In genomic region chr20:21820045-21820444, GRCh38 we compare ENCODE assay signal across 27 cellular contexts.
"Had no signal": no experiment of that assay in that cellular context is flagged by ENCODE, and none has a peak within 500 bp of the region (broad histone marks: within the 10 kb centered on the region; RNA-seq: fewer than 3 reads in every experiment).

No MANE protein-coding gene starts in this region.

- FAIRE-seq: kidney had no signal

- H3K4me2 ChIP-seq: neural progenitor cell had no signal

- H3K27ac ChIP-seq: left ventricle myocardium inferior, neural progenitor cell, neutrophil, right atrium auricular region, skin epidermis, stomach, testis, thyroid gland, transverse colon, upper lobe of left lung, vagina had no signal

- H3K36me3 ChIP-seq: left ventricle myocardium inferior, neural progenitor cell, neutrophil, right atrium auricular region, stomach, thyroid gland, transverse colon, upper lobe of left lung, vagina had no signal

- H3K27me3 ChIP-seq: neural progenitor cell, neutrophil, right atrium auricular region, stomach, testis, thyroid gland, transverse colon, upper lobe of left lung, vagina had no signal

- H3K4me1 ChIP-seq: left ventricle myocardium inferior, right atrium auricular region, stomach, testis, thyroid gland, transverse colon, upper lobe of left lung, vagina had no signal

- H3K4me3 ChIP-seq: left ventricle myocardium inferior, lung, neural progenitor cell, right atrium auricular region, skin epidermis, stomach, testis, thyroid gland, transverse colon, upper lobe of left lung, vagina had no signal

- DNase-seq: hypothalamus; immature natural killer cell; kidney; left ventricle myocardium inferior; mesendoderm; naive B cell; natural killer cell; nephron progenitor cell; occipital lobe; stimulated activated CD4-positive, alpha-beta T cell treated with anti-CD3 and anti-CD28 coated beads, Interleukin-12 subunit alpha, Interleukin-12 subunit beta, amount 100 ng/mL, for 4 hours; stimulated activated CD4-positive, alpha-beta T cell treated with anti-CD3 and anti-CD28 coated beads, Interleukin-15, amount 100 ng/mL, for 24 hours; stimulated activated CD4-positive, alpha-beta T cell treated with anti-CD3 and anti-CD28 coated beads, Interleukin-2, amount 100 ng/mL, for 24 hours; stimulated activated CD4-positive, alpha-beta T cell treated with anti-CD3 and anti-CD28 coated beads, Interleukin-4, amount 100 ng/mL, for 1 hour; stimulated activated naive B cell treated with anti-CD40 and anti-IgM and Interleukin-4, amounts not matched to agents 10 μg/mL and 1 μg/mL and 100 μg/mL, for 72 hours; stimulated activated naive CD8-positive, alpha-beta T cell treated with anti-CD3 and anti-CD28 coated beads, Interleukin-15, Interleukin-2, amounts not matched to agents 100 U/mL and 50 U/mL, for 24 hours; stomach; testis; thyroid gland; transverse colon; upper lobe of left lung had no signal

- H3K9me3 ChIP-seq: neutrophil, right atrium auricular region, stomach, testis, thyroid gland, transverse colon, upper lobe of left lung, vagina had no signal

- H3K9ac ChIP-seq: neural progenitor cell had no signal

- H2AFZ ChIP-seq: neural progenitor cell had no signal

- ATAC-seq: natural killer cell; sciatic nerve; stimulated activated naive B cell treated with anti-CD40 and anti-IgM and Interleukin-4, amounts not matched to agents 10 μg/mL and 1 μg/mL and 100 μg/mL, for 72 hours; stimulated activated naive CD8-positive, alpha-beta T cell treated with anti-CD3 and anti-CD28 coated beads, Interleukin-15, Interleukin-2, amounts not matched to agents 100 U/mL and 50 U/mL, for 24 hours had no signal
